In genomic region chr4:39825741-39826231, GRCh38 we compare ENCODE assay signal across 15 cellular contexts.
A peak's percentile ranks its signal among the peaks of the same experiment; 100 is the strongest.
DNase-seq lines count a peak whose midpoint lies in the region; ATAC-seq, FAIRE-seq and TF ChIP-seq lines count a peak whose summit lies in the region.
"Had no signal": no experiment of that assay in that cellular context is flagged by ENCODE, and none has a peak within 500 bp of the region (broad histone marks: within the 10 kb centered on the region; RNA-seq: fewer than 3 reads in every experiment).

No MANE protein-coding gene starts in this region.

- H3K9me3 Mint-ChIP-seq in H9: no peaks in the 10 kb centered on the region
- no peaks in the 10 kb centered on the region for H3K9me3 Mint-ChIP-seq in stimulated activated naive B cell treated with anti-CD40 and anti-IgM and Interleukin-4, amounts not matched to agents 10 μg/mL and 1 μg/mL and 100 μg/mL, for 72 hours
- H3K9me3 Mint-ChIP-seq: activated T-cell treated with anti-CD3 and anti-CD28 coated beads, Interleukin-2, amount 50 U/mL, for 4 hours; CD8-positive, alpha-beta memory T cell had no signal

- no peak overlapping the region for H3K4me3 ChIP-seq in kidney (ENCODE audit: low read length in 2 of 2)
- H3K4me3 ChIP-seq: cardiac muscle cell, testis had no signal

- DNase-seq in H9: no peak
- peak; percentile 76 for DNase-seq in fibroblast of peridontal ligament (ENCODE audit: extremely low read depth)
- peak; percentile 64 for DNase-seq in renal cortical epithelial cell (ENCODE audit: low read depth)
- DNase-seq in LoVo (ENCODE audit: low spot score): no peak
- no peak for DNase-seq in kidney
- no peak for DNase-seq in stimulated activated naive B cell treated with anti-CD40 and anti-IgM and Interleukin-4, amounts not matched to agents 10 μg/mL and 1 μg/mL and 100 μg/mL, for 72 hours
- DNase-seq: activated T-cell treated with anti-CD3 and anti-CD28 coated beads, Interleukin-2, amount 50 U/mL, for 4 hours; CD8-positive, alpha-beta memory T cell; NCI-H2029 treated with DMSO at 0.1 percent for 48 hours; NK-92 treated with Interleukin-12 subunit alpha and Interleukin-12 subunit beta, amount 100 ng/mL, for 24 hours; testis had no signal

- H2BK12ac ChIP-seq in H9 (ENCODE audit: insufficient read length, low read depth, low read length): no peak overlapping the region

- peaks cover 3 to 6% of the 10 kb centered on the region in 2 experiments; a peak in 2 of 4 replicates for H3K4me1 Mint-ChIP-seq in H9
- H3K4me1 Mint-ChIP-seq in stimulated activated naive B cell treated with anti-CD40 and anti-IgM and Interleukin-4, amounts not matched to agents 10 μg/mL and 1 μg/mL and 100 μg/mL, for 72 hours: no peaks in the 10 kb centered on the region
- H3K4me1 Mint-ChIP-seq: CD8-positive, alpha-beta memory T cell had no signal

- H3K56ac ChIP-seq in H9 (ENCODE audit: insufficient read length, low read depth, low read length): no peak overlapping the region

- no peaks in the 10 kb centered on the region for H3K23me2 ChIP-seq in H9 (ENCODE audit: insufficient read length, low read depth, low read length, poor library complexity, severe bottlenecking)

- H2AK5ac ChIP-seq in H9 (ENCODE audit: insufficient read length, low read length): no peak overlapping the region

- ATAC-seq in SK-N-SH treated with all-trans-retinoic acid at 6 μM for 48 hours: peak; percentile 90
- no peak for ATAC-seq in HG03175 (IDR thresholded peaks at IDR 0.05; ENCODE audit: unreplicated experiment)
- no peak for ATAC-seq in stimulated activated naive B cell treated with anti-CD40 and anti-IgM and Interleukin-4, amounts not matched to agents 10 μg/mL and 1 μg/mL and 100 μg/mL, for 72 hours (replicated peaks)
- ATAC-seq: activated T-cell treated with anti-CD3 and anti-CD28 coated beads, Interleukin-2, amount 50 U/mL, for 4 hours; esophagus mucosa had no signal

- no peaks in the 10 kb centered on the region for H4K20me1 ChIP-seq in H9 (ENCODE audit: control insufficient read depth, insufficient read depth, insufficient read length)

- H3K36me3 ChIP-seq in kidney (ENCODE audit: control insufficient read depth in 1 of 2, insufficient read depth in 2 of 2, low read length in 2 of 2): peaks cover 2 to 3% of the 10 kb centered on the region in 2 donors

- H2AFZ ChIP-seq in H9 (ENCODE audit: low read length): no peak overlapping the region

- H3T11ph ChIP-seq in H9 (ENCODE audit: low read length): no peak overlapping the region

- no peak overlapping the region for H3K4ac ChIP-seq in H9 (ENCODE audit: low read depth, low read length)

- H3K4me2 ChIP-seq in H9 (ENCODE audit: insufficient read depth, insufficient read length, low read length): no peak overlapping the region

- H3K9me3 ChIP-seq in H9 (ENCODE audit: control insufficient read depth, low read depth, low read length) (no peaks in the 10 kb centered on the region), kidney (ENCODE audit: control insufficient read depth in 1 of 2, low read length in 2 of 2) (no peaks in the 10 kb centered on the region)
- H3K9me3 ChIP-seq: testis had no signal

- no peaks in the 10 kb centered on the region for H3K79me1 ChIP-seq in H9 (ENCODE audit: insufficient read depth, low read depth, low read length, poor library complexity, severe bottlenecking)

- H3K23ac ChIP-seq in H9 (ENCODE audit: insufficient read length, low read depth, low read length): no peak overlapping the region

- no peaks in the 10 kb centered on the region for H3K27me3 Mint-ChIP-seq in H9 (ENCODE audit: low read depth)
- no peaks in the 10 kb centered on the region for H3K27me3 Mint-ChIP-seq in stimulated activated naive B cell treated with anti-CD40 and anti-IgM and Interleukin-4, amounts not matched to agents 10 μg/mL and 1 μg/mL and 100 μg/mL, for 72 hours
- H3K27me3 Mint-ChIP-seq: CD8-positive, alpha-beta memory T cell had no signal

- H3K14ac ChIP-seq in H9 (ENCODE audit: insufficient read depth, low read length): no peak overlapping the region; the same call in 1 of the 2 replicates

- no peak overlapping the region for H2BK120ac ChIP-seq in H9 (ENCODE audit: low read depth, low read length, poor library complexity, severe bottlenecking)

- peak overlapping the region in 2 of 3 experiments; percentile 67 to 77; a peak in 4 of 7 replicates for H3K27ac Mint-ChIP-seq in H9
- H3K27ac Mint-ChIP-seq in stimulated activated naive B cell treated with anti-CD40 and anti-IgM and Interleukin-4, amounts not matched to agents 10 μg/mL and 1 μg/mL and 100 μg/mL, for 72 hours: no peak overlapping the region

- no peak overlapping the region for H3K4me3 Mint-ChIP-seq in H9
- H3K4me3 Mint-ChIP-seq in stimulated activated naive B cell treated with anti-CD40 and anti-IgM and Interleukin-4, amounts not matched to agents 10 μg/mL and 1 μg/mL and 100 μg/mL, for 72 hours: no peak overlapping the region
- H3K4me3 Mint-ChIP-seq: activated T-cell treated with anti-CD3 and anti-CD28 coated beads, Interleukin-2, amount 50 U/mL, for 4 hours; CD8-positive, alpha-beta memory T cell had no signal

- no peak for FAIRE-seq in kidney (lab: Jason Lieb, UNC)

- no peak overlapping the region for H3K9ac ChIP-seq in H9 (ENCODE audit: extremely low read depth, insufficient read length, low read length)
- H3K9ac ChIP-seq in kidney (ENCODE audit: low read length in 2 of 2): no peak overlapping the region

- H2BK20ac ChIP-seq in H9 (ENCODE audit: low read depth, low read length, poor library complexity, severe bottlenecking): no peak overlapping the region

- TF ChIP-seq CTCF in H9 (conservative IDR thresholded peaks at IDR 0.05) (no peak), kidney (IDR thresholded peaks at IDR 0.05; ENCODE audit: borderline replicate concordance, extremely low read depth, insufficient read depth) (no peak)

- H2BK5ac ChIP-seq in H9 (ENCODE audit: insufficient read length, low read length): no peak overlapping the region

- no CpG with 5 or more reads among the region's 7 CpGs for WGBS in H9 (ENCODE audit: extremely low coverage, insufficient read length, low lambda C conversion rate)

- H4K5ac ChIP-seq in H9 (ENCODE audit: insufficient read length, low read depth, low read length): no peak overlapping the region

- no peak overlapping the region for H4K91ac ChIP-seq in H9 (ENCODE audit: insufficient read length, low read depth, low read length)

- no peak overlapping the region for H4K8ac ChIP-seq in H9 (replicated peaks; ENCODE audit: insufficient read length, low read depth, low read length)

- peaks cover 6 to 53% (median 45%) of the 10 kb centered on the region in 3 experiments; a peak in 6 of 7 replicates for H3K36me3 Mint-ChIP-seq in H9 (ENCODE audit: insufficient read depth in 1 of 3, low read depth in 3 of 3)
- H3K36me3 Mint-ChIP-seq in stimulated activated naive B cell treated with anti-CD40 and anti-IgM and Interleukin-4, amounts not matched to agents 10 μg/mL and 1 μg/mL and 100 μg/mL, for 72 hours: peaks cover 28 to 34% of the 10 kb centered on the region in 2 donors

- H2BK15ac ChIP-seq in H9 (ENCODE audit: low read depth, low read length): no peak overlapping the region

- H3K27me3 ChIP-seq in H9 (ENCODE audit: insufficient read depth, low read length): no peaks in the 10 kb centered on the region
- H3K27me3 ChIP-seq: cardiac muscle cell, testis had no signal

- H3K27ac ChIP-seq in H9 (ENCODE audit: insufficient read length, low read depth, low read length) (no peak overlapping the region), kidney (ENCODE audit: low read depth in 2 of 2, low read length in 2 of 2) (no peak overlapping the region)
- H3K27ac ChIP-seq: cardiac muscle cell, testis had no signal

- H3K79me2 ChIP-seq in H9 (ENCODE audit: insufficient read depth, low read length): no peaks in the 10 kb centered on the region

- no peak overlapping the region for H3K18ac ChIP-seq in H9 (ENCODE audit: insufficient read length, low read depth, low read length)

- intact Hi-C loops in kidney (cut with DNase I): no loop called here

- H3K4me1 ChIP-seq in H9 (ENCODE audit: insufficient read depth, low read length) (no peaks in the 10 kb centered on the region), kidney (ENCODE audit: control insufficient read depth in 1 of 2, insufficient read depth in 1 of 2, low read depth in 1 of 2, low read length in 2 of 2) (no peaks in the 10 kb centered on the region)
- H3K4me1 ChIP-seq: testis had no signal

TF ChIP-seq in SK-N-SH treated with all-trans-retinoic acid at 6 μM for 48 hours, 23 proteins besides CTCF, POLR2A, EP300 and RAD21:
- no peak for TF ChIP-seq GLIS3 (CRISPR knock-in tag; IDR thresholded peaks at IDR 0.05)
- TF ChIP-seq ISL1 (CRISPR knock-in tag; IDR thresholded peaks at IDR 0.05): peak; percentile 21; the same call in 1 of the 2 replicates

Comparison
In these comparisons a context has a peak if more than half of its experiments do, and no peak if none do; other contexts are left out.
1. DNase-seq: peak in fibroblast of peridontal ligament (single experiment) and renal cortical epithelial cell (single experiment); none in H9 (single experiment), LoVo (single experiment), kidney (single experiment) and stimulated activated naive B cell treated with anti-CD40 and anti-IgM and Interleukin-4, amounts not matched to agents 10 μg/mL and 1 μg/mL and 100 μg/mL, for 72 hours (single experiment).